In genomic region chr12:50932787-50933280, GRCh38 we compare ENCODE assay signal across 17 cellular contexts. TPM values are rescaled to one million over a fixed set of nuclear protein-coding genes. Genes with fewer than 3 reads are reported as not detected.
DNase-seq lines count a peak whose midpoint lies in the region; ATAC-seq, FAIRE-seq and TF ChIP-seq lines count a peak whose summit lies in the region.
"Had no signal": no experiment of that assay in that cellular context is flagged by ENCODE, and none has a peak within 500 bp of the region (broad histone marks: within the 10 kb centered on the region; RNA-seq: fewer than 3 reads in every experiment).

No MANE protein-coding gene starts in this region.

- H2AFZ ChIP-seq in IMR-90 (replicated peaks; ENCODE audit: low read length, poor library complexity): no peak overlapping the region
- no peak overlapping the region for H2AFZ ChIP-seq in OCI-LY1 (ENCODE audit: low read length)
- no peak overlapping the region for H2AFZ ChIP-seq in smooth muscle cell (ENCODE audit: low read depth)
- H2AFZ ChIP-seq in SK-N-SH (ENCODE audit: low read depth): no peak overlapping the region

- H4K91ac ChIP-seq in IMR-90 (ENCODE audit: insufficient read depth, low read depth, low read length): no peak overlapping the region

- H2BK20ac ChIP-seq in IMR-90 (ENCODE audit: low read depth, low read length): no peak overlapping the region

- no peak overlapping the region for H3K4me3 ChIP-seq in IMR-90 (ENCODE audit: insufficient read depth, low read depth, low read length)
- H3K4me3 ChIP-seq in OCI-LY1 (ENCODE audit: low read depth, low read length, poor library complexity, severe bottlenecking): no peak overlapping the region
- no peak overlapping the region for H3K4me3 ChIP-seq in smooth muscle cell
- H3K4me3 ChIP-seq in SJCRH30: no peak overlapping the region
- H3K4me3 ChIP-seq in pancreas: no peak overlapping the region
- no peak overlapping the region for H3K4me3 ChIP-seq in SK-N-SH (ENCODE audit: low read depth in 2 of 2, low read length in 1 of 2)
- H3K4me3 ChIP-seq: testis had no signal

- H3K4ac ChIP-seq in IMR-90 (ENCODE audit: low read depth, low read length): no peak overlapping the region

- no peak for TF ChIP-seq POLR2A in IMR-90 (IDR thresholded peaks at IDR 0.05; ENCODE audit: low read depth, low read length)

- POLR2A ChIA-PET in IMR-90 (lab: Charles Lee; ENCODE audit: unreplicated experiment): no interaction called here
- POLR2A ChIA-PET in SK-N-SH (lab: Yijun Ruan, JAX): no interaction called here

- CTCF ChIA-PET in IMR-90 (lab: Yijun Ruan, JAX): interaction anchor here (0.6 kb wide), 1 partner anchor 87 kb away, joined by 3 read pairs; no protein-coding TSS in a partner anchor
- CTCF ChIA-PET in SK-N-SH (lab: Yijun Ruan, JAX): interaction anchor here (1.6 kb wide), 1 partner anchor 55 kb away, joined by 6 read pairs; no protein-coding TSS in a partner anchor

- H3K9me3 ChIP-seq in IMR-90 (ENCODE audit: control insufficient read depth, insufficient read depth, low read length) (peaks cover 6% of the 10 kb centered on the region; the same call in 1 of the 2 replicates), OCI-LY1 (ENCODE audit: low read length) (peaks cover 15% of the 10 kb centered on the region), smooth muscle cell (replicated peaks; ENCODE audit: low read depth) (no peaks in the 10 kb centered on the region), SJCRH30 (replicated peaks) (no peaks in the 10 kb centered on the region), pancreas (no peaks in the 10 kb centered on the region), SK-N-SH (no peaks in the 10 kb centered on the region)
- H3K9me3 ChIP-seq: testis had no signal

- TF ChIP-seq EP300 in SK-N-SH (IDR thresholded peaks at IDR 0.05; ENCODE audit: borderline replicate concordance in 1 of 2, low read depth in 1 of 2, low read length in 1 of 2): no peak

- peaks cover 21% of the 10 kb centered on the region for H3K79me2 ChIP-seq in OCI-LY1 (ENCODE audit: insufficient read depth, low read length)
- peaks cover 10% of the 10 kb centered on the region for H3K79me2 ChIP-seq in smooth muscle cell (ENCODE audit: low read depth)
- H3K79me2 ChIP-seq in SK-N-SH (ENCODE audit: insufficient read depth): no peaks in the 10 kb centered on the region

- no peak overlapping the region for H3K27ac ChIP-seq in IMR-90 (ENCODE audit: insufficient read depth, low read length)
- peak overlapping the region; percentile 51 for H3K27ac ChIP-seq in OCI-LY1 (ENCODE audit: low read depth, low read length, poor library complexity, severe bottlenecking)
- H3K27ac ChIP-seq in smooth muscle cell (ENCODE audit: low read depth): peak overlapping the region; percentile 90
- H3K27ac ChIP-seq in SJCRH30: no peak overlapping the region
- peak overlapping the region in 1 of 4 donors; percentile 10 for H3K27ac ChIP-seq in pancreas
- no peak overlapping the region for H3K27ac ChIP-seq in SK-N-SH (ENCODE audit: low read depth in 2 of 2, low read length in 1 of 2)
- H3K27ac ChIP-seq: KMS-11 had no signal

- H4K5ac ChIP-seq in IMR-90 (ENCODE audit: low read depth, low read length): no peak overlapping the region

- TF ChIP-seq RAD21 in IMR-90 (IDR thresholded peaks at IDR 0.05; ENCODE audit: low read length): no peak
- no peak for TF ChIP-seq RAD21 in SK-N-SH (IDR thresholded peaks at IDR 0.05; ENCODE audit: low read length)

- H3K56ac ChIP-seq in IMR-90 (ENCODE audit: extremely low read depth, insufficient read depth, low read length): no peak overlapping the region

- no peak overlapping the region for H2BK15ac ChIP-seq in IMR-90 (ENCODE audit: low read depth, low read length)

- H3K9me1 ChIP-seq in IMR-90 (ENCODE audit: insufficient read depth, low read length): peaks cover 10% of the 10 kb centered on the region; the same call in 1 of the 2 replicates

- WGBS in IMR-90 (ENCODE audit: extremely low coverage in 2 of 2, insufficient read length in 1 of 2), 2 experiments: no CpG with 5 or more reads among the region's 2 CpGs
- WGBS in smooth muscle cell (ENCODE audit: low lambda C conversion rate): 69% methylated on average over 2 of the region's 2 CpGs
- 41 to 45% methylated on average over 2 of the region's 2 CpGs for WGBS in pancreas, 2 donors
- WGBS in SK-N-SH (ENCODE audit: low lambda C conversion rate): 90% methylated on average over 2 of the region's 2 CpGs

- H2AK5ac ChIP-seq in IMR-90 (ENCODE audit: low read depth, low read length): no peak overlapping the region

- TF ChIP-seq CTCF in IMR-90 (conservative IDR thresholded peaks at IDR 0.05; ENCODE audit: low read depth, low read length) (no peak), OCI-LY1 (IDR thresholded peaks at IDR 0.05; ENCODE audit: low read length) (no peak), smooth muscle cell (IDR thresholded peaks at IDR 0.05; ENCODE audit: borderline replicate concordance, insufficient read depth, poor library complexity, severe bottlenecking) (no peak), pancreas (IDR thresholded peaks at IDR 0.05) (no peak), SK-N-SH (IDR thresholded peaks at IDR 0.05) (no peak)

- dilution Hi-C loops in IMR-90 (cut with HindIII; ENCODE audit: low sequenced_read_pairs, unreplicated experiment): no loop called here

- no peaks in the 10 kb centered on the region for H3K79me1 ChIP-seq in IMR-90 (ENCODE audit: low read depth in 1 of 2, low read length in 2 of 2)

- H3K9ac ChIP-seq in IMR-90 (ENCODE audit: low read depth, low read length) (no peak overlapping the region), OCI-LY1 (ENCODE audit: low read length) (no peak overlapping the region), smooth muscle cell (ENCODE audit: low read depth) (no peak overlapping the region), SK-N-SH (no peak overlapping the region)
- H3K9ac ChIP-seq: KMS-11 had no signal

- H3F3A ChIP-seq in OCI-LY1 (ENCODE audit: insufficient read depth, low read length) (no peaks in the 10 kb centered on the region), smooth muscle cell (ENCODE audit: low read depth) (peaks cover 10% of the 10 kb centered on the region), SK-N-SH (replicated peaks; ENCODE audit: insufficient read depth) (no peaks in the 10 kb centered on the region)

- H2BK120ac ChIP-seq in IMR-90 (ENCODE audit: low read depth, low read length): 0 out of 2 replicates have a peak overlapping the region, but pooled peaks have one; percentile 11

- no peaks in the 10 kb centered on the region for H3K27me3 ChIP-seq in IMR-90 (ENCODE audit: control insufficient read depth, insufficient read depth, low read length)
- no peaks in the 10 kb centered on the region for H3K27me3 ChIP-seq in OCI-LY1 (ENCODE audit: insufficient read depth, low read length)
- no peaks in the 10 kb centered on the region for H3K27me3 ChIP-seq in smooth muscle cell (ENCODE audit: low read depth)
- no peaks in the 10 kb centered on the region for H3K27me3 ChIP-seq in SJCRH30
- H3K27me3 ChIP-seq in pancreas: no peaks in the 10 kb centered on the region
- no peaks in the 10 kb centered on the region for H3K27me3 ChIP-seq in SK-N-SH (ENCODE audit: insufficient read depth)
- H3K27me3 ChIP-seq: testis had no signal

- H4K8ac ChIP-seq in IMR-90 (ENCODE audit: low read depth in 2 of 2, low read length in 2 of 2): no peak overlapping the region

- no peak overlapping the region for H2AK9ac ChIP-seq in IMR-90 (replicated peaks; ENCODE audit: low read depth, low read length, poor library complexity)

- no peak for DNase-seq in IMR-90
- DNase-seq in left lobe of liver (ENCODE audit: low spot score): no peak
- no peak for DNase-seq in smooth muscle cell (lab: John Stamatoyannopoulos, UW; ENCODE audit: unreplicated experiment)
- DNase-seq in RKO (ENCODE audit: low spot score): no peak
- no peak for DNase-seq in SJCRH30
- DNase-seq in pancreas: no peak
- DNase-seq in SK-N-SH: no peak
- DNase-seq: activated CD4-positive, alpha-beta T cell treated with anti-CD3 and anti-CD28 coated beads, Interleukin-2, amount 50 U/mL, for 4 hours; activated gamma-delta T cell treated with Interleukin-2 at 50 U/mL for 16 hours; Calu3; NCI-H2171; T-helper 17 cell; testis had no signal

- H3K4me2 ChIP-seq in IMR-90 (ENCODE audit: low read depth, low read length) (no peak overlapping the region), OCI-LY1 (ENCODE audit: low read length) (no peak overlapping the region), smooth muscle cell (peak overlapping the region; percentile 60), SK-N-SH (no peak overlapping the region)
- H3K4me2 ChIP-seq: KMS-11 had no signal

- no peak overlapping the region for H3K18ac ChIP-seq in IMR-90 (ENCODE audit: low read depth, low read length)

- H3K23ac ChIP-seq in IMR-90 (ENCODE audit: low read depth, low read length): no peak overlapping the region

- intact Hi-C loops in IMR-90 (cut with micrococcal nuclease) (no loop called here), pancreas (cut with DNase I) (no loop called here)

- H4K20me1 ChIP-seq in IMR-90 (ENCODE audit: insufficient read depth, low read length) (no peaks in the 10 kb centered on the region), OCI-LY1 (ENCODE audit: insufficient read depth, low read length) (no peaks in the 10 kb centered on the region), smooth muscle cell (ENCODE audit: low read depth) (no peaks in the 10 kb centered on the region), SK-N-SH (ENCODE audit: insufficient read depth) (no peaks in the 10 kb centered on the region)

- no peak overlapping the region for H3K14ac ChIP-seq in IMR-90 (replicated peaks; ENCODE audit: low read depth, low read length)

- no peak overlapping the region for H2BK5ac ChIP-seq in IMR-90 (ENCODE audit: low read depth, low read length, poor library complexity, severe bottlenecking)

- BruUV-seq in IMR-90 (replicated peaks; lab: Mats Ljungman, UMichigan): no TSS peak

- H3K9me2 ChIP-seq in OCI-LY1 (ENCODE audit: low read depth, low read length) (no peaks in the 10 kb centered on the region), SK-N-SH (no peaks in the 10 kb centered on the region)

- H3K36me3 ChIP-seq in IMR-90 (ENCODE audit: control insufficient read depth, insufficient read depth, low read length) (0 out of 2 replicates have a peak, but pooled peaks cover 2% of the 10 kb centered on the region), OCI-LY1 (ENCODE audit: insufficient read depth, low read length) (peaks cover 73% of the 10 kb centered on the region), smooth muscle cell (ENCODE audit: low read depth) (no peaks in the 10 kb centered on the region), SJCRH30 (no peaks in the 10 kb centered on the region), pancreas (peaks cover 0 to 9% (median 0%) of the 10 kb centered on the region in 3 donors), SK-N-SH (replicated peaks in 1 of 2; ENCODE audit: control insufficient read depth in 1 of 2, insufficient read depth in 2 of 2, low read length in 1 of 2) (peaks cover 0 to 3% of the 10 kb centered on the region in 2 experiments)

- peaks cover 19% of the 10 kb centered on the region for H3K4me1 ChIP-seq in IMR-90 (ENCODE audit: control insufficient read depth, insufficient read depth, low read length)
- peaks cover 43% of the 10 kb centered on the region for H3K4me1 ChIP-seq in OCI-LY1 (ENCODE audit: insufficient read depth, low read length, severe bottlenecking)
- peaks cover 19% of the 10 kb centered on the region for H3K4me1 ChIP-seq in smooth muscle cell (ENCODE audit: low read depth)
- peaks cover 17% of the 10 kb centered on the region for H3K4me1 ChIP-seq in SJCRH30
- peaks cover 8 to 27% (median 17%) of the 10 kb centered on the region in 3 donors for H3K4me1 ChIP-seq in pancreas
- H3K4me1 ChIP-seq in SK-N-SH (ENCODE audit: control insufficient read depth in 1 of 2, insufficient read depth in 2 of 2, low read depth in 1 of 2, low read length in 1 of 2): peaks cover 0 to 13% of the 10 kb centered on the region in 2 experiments; a peak in 1 of 4 replicates

- ATAC-seq in IMR-90 (ENCODE audit: low read depth): no peak
- ATAC-seq in left lobe of liver: peak; percentile 65
- no peak for ATAC-seq in pancreas
- ATAC-seq: T-helper 17 cell had no signal

- FAIRE-seq in pancreas (lab: Jason Lieb, UNC): no peak

- in situ Hi-C loops in IMR-90 (cut with MboI; ENCODE audit: low sequenced_read_pairs): no loop called here

RNA-seq across cellular contexts. Expression of gene HIGD1C, which starts 19.5 kb away (rescaled TPM):
- total RNA-seq in IMR-90 (2012; rRNA removed): not detected in 2 replicates
- not detected in 2 replicates for polyA plus RNA-seq in IMR-90 (2012; rRNA removed)
- polyA plus RNA-seq in IMR-90 (2012; cell fraction: cytosol; rRNA removed): not detected in 2 replicates
- polyA plus RNA-seq in IMR-90 (2012; cell fraction: nucleus; rRNA removed; ENCODE audit: low replicate concordance): not detected in 2 replicates
- not detected for total RNA-seq in left lobe of liver
- not detected in 2 replicates for total RNA-seq in smooth muscle cell
- polyA plus RNA-seq in smooth muscle cell: not detected in 2 replicates
- total RNA-seq in SJCRH30 (2014; rRNA removed; shearing (Covaris generic)): not detected in 2 replicates
- total RNA-seq in pancreas: not detected
- polyA plus RNA-seq in pancreas: not detected
- polyA plus RNA-seq in SK-N-SH (2012; rRNA removed): not detected in 2 replicates
- polyA plus RNA-seq in SK-N-SH (2012; cell fraction: cytosol; rRNA removed): not detected in 2 replicates
- polyA plus RNA-seq in SK-N-SH (2012; cell fraction: nucleus; rRNA removed): not detected in 2 replicates
- total RNA-seq: Calu3, lung microvascular endothelial cell, OCI-LY7, T-helper 17 cell, testis had no signal

Comparison
In these comparisons a context has a peak if more than half of its experiments do, and no peak if none do; other contexts are left out.
1. H3K27ac ChIP-seq: peak in OCI-LY1 (single experiment) and smooth muscle cell (single experiment); none in IMR-90 (single experiment), SJCRH30 (single experiment) and SK-N-SH (0 of 2).